Comparison of ENCODE assay signal across 9 cellular contexts in genomic region chr1:167648978-167649752, GRCh38. TPM values are rescaled to one million over a fixed set of nuclear protein-coding genes. Genes with fewer than 3 reads are reported as not detected.
DNase-seq lines count a peak whose midpoint lies in the region; ATAC-seq, FAIRE-seq and TF ChIP-seq lines count a peak whose summit lies in the region.
"Had no signal": no experiment of that assay in that cellular context is flagged by ENCODE, and none has a peak within 500 bp of the region (broad histone marks: within the 10 kb centered on the region; RNA-seq: fewer than 3 reads in every experiment).

No MANE protein-coding gene starts in this region.

- ATAC-seq in pancreas (peak in 3 of 4 donors; percentile 32 to 75 (median 34)), GM21737 (IDR thresholded peaks at IDR 0.05; ENCODE audit: unreplicated experiment) (no peak)

- peak; percentile 67 for FAIRE-seq in GM19239 (lab: Jason Lieb, UNC)
- FAIRE-seq in pancreas (lab: Jason Lieb, UNC), result no peak
- FAIRE-seq in frontal cortex (lab: Jason Lieb, UNC), result no peak

- TF ChIP-seq POLR2A in Peyer's patch (IDR thresholded peaks at IDR 0.05), result no peak

- H3K27me3 ChIP-seq in Peyer's patch, result no peaks in the 10 kb centered on the region
- no peaks in the 10 kb centered on the region for H3K27me3 ChIP-seq in pancreas
- no peaks in the 10 kb centered on the region for H3K27me3 ChIP-seq in BE2C

- no peak overlapping the region for H3K4me3 ChIP-seq in Peyer's patch
- H3K4me3 ChIP-seq in pancreas, result no peak overlapping the region
- no peak overlapping the region for H3K4me3 ChIP-seq in BE2C (ENCODE audit: low read depth, low read length)

- no peak for TF ChIP-seq CTCF in Peyer's patch (IDR thresholded peaks at IDR 0.05)
- no peak for TF ChIP-seq CTCF in pancreas (IDR thresholded peaks at IDR 0.05)
- TF ChIP-seq CTCF in BE2C (IDR thresholded peaks at IDR 0.05; ENCODE audit: low read depth, low read length), result no peak

- no peaks in the 10 kb centered on the region for H3K36me3 ChIP-seq in Peyer's patch
- H3K36me3 ChIP-seq in pancreas, result no peaks in the 10 kb centered on the region
- H3K36me3 ChIP-seq in BE2C, result no peaks in the 10 kb centered on the region

- no peak for DNase-seq in GM19239 (ENCODE audit: insufficient read length, low spot score)
- no peak for DNase-seq in Peyer's patch
- DNase-seq in fibroblast of peridontal ligament (ENCODE audit: extremely low read depth), result peak; percentile 74
- DNase-seq in pancreas, result peak in 2 of 6 donors; percentile 13 to 48
- DNase-seq in frontal cortex (ENCODE audit: low spot score in 2 of 2), result no peak
- no peak for DNase-seq in BE2C
- DNase-seq in 8988T, result no peak
- DNase-seq: anterior cingulate cortex had no signal

- H3K27ac ChIP-seq in Peyer's patch, result peak overlapping the region in 3 of 4 donors; percentile 26 to 69 (median 35)
- no peak overlapping the region for H3K27ac ChIP-seq in pancreas

- H3K4me1 ChIP-seq in Peyer's patch (peaks cover 0 to 41% (median 32%) of the 10 kb centered on the region in 4 donors), pancreas (no peaks in the 10 kb centered on the region), BE2C (peaks cover 4% of the 10 kb centered on the region; the same call in 1 of the 2 replicates)

- H3K9me3 ChIP-seq in Peyer's patch, result no peaks in the 10 kb centered on the region
- H3K9me3 ChIP-seq in pancreas, result no peaks in the 10 kb centered on the region
- H3K9me3 ChIP-seq in BE2C, result no peaks in the 10 kb centered on the region

- intact Hi-C loops in pancreas (cut with DNase I), result no loop called here

- 77 to 81% methylated on average over 8 of the region's 8 CpGs for WGBS in pancreas, 2 donors

RNA-seq across cellular contexts. Expression of gene RCSD1, which starts 19.1 kb away (rescaled TPM):
- total RNA-seq in Peyer's patch (10 to 100 TPM in 3 of 4 donors, 1 to 10 TPM in 1; 6.7 to 95.7 (median 11.5) TPM), pancreas (1 to 10 TPM in 4 of 6 donors, under 1 TPM in 2; 0.59 to 6.7 (median 1.7) TPM), frontal cortex (4.5 TPM)
- polyA plus RNA-seq in pancreas, result 1 to 10 TPM in 1 of 2 donors, under 1 TPM in 1; 0.89 to 1.9 TPM
- polyA plus RNA-seq in BE2C (2012; ENCODE audit: insufficient read depth, insufficient read length, low read depth), result 0.56 TPM

Comparison
In these comparisons a context has a peak if more than half of its experiments do, and no peak if none do; other contexts are left out.
1. H3K27ac ChIP-seq: peak in Peyer's patch (3 of 4); none in pancreas (0 of 4).